In the genomic region with DNA sequence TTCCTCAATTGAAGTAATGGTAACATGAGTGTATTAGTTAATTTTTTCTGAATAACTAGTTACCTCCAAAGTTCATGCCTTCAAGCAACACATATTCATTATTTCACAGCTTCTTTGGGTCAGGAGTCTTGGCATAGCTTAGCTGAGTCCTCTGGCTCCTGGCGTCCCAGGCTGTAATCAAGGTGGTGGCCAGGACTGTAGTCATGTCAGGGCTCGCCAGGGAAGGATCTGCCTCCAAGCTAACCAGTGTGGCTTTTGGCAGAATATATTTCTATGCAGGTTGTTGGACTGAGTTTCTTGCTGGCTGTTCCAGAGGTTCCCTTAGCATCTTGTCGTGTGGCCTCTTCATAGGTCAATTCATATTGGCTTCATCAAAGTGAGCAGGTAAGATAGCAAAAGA, we compare ENCODE assay signal across 17 cellular contexts. TPM values are rescaled to one million over a fixed set of nuclear protein-coding genes. Genes with fewer than 3 reads are reported as not detected.
DNase-seq lines count a peak whose midpoint lies in the region; ATAC-seq and TF ChIP-seq lines count a peak whose summit lies in the region.
"Had no signal": no experiment of that assay in that cellular context is flagged by ENCODE, and none has a peak within 500 bp of the region (broad histone marks: within the 10 kb centered on the region; RNA-seq: fewer than 3 reads in every experiment).

No MANE protein-coding gene starts in this region.

- no peaks in the 10 kb centered on the region for H3K36me3 Mint-ChIP-seq in MCF 10A (ENCODE audit: insufficient read depth, unreplicated experiment)
- H3K36me3 Mint-ChIP-seq in stimulated activated naive B cell treated with anti-CD40 and anti-IgM and Interleukin-4, amounts not matched to agents 10 μg/mL and 1 μg/mL and 100 μg/mL, for 72 hours = peaks cover 6 to 10% of the 10 kb centered on the region in 2 donors
- H3K36me3 Mint-ChIP-seq: CD4-positive, CD25-positive, alpha-beta regulatory T cell; CD8-positive, alpha-beta memory T cell had no signal

- H3K27me3 Mint-ChIP-seq in MCF 10A (ENCODE audit: insufficient read depth, unreplicated experiment) = no peaks in the 10 kb centered on the region
- no peaks in the 10 kb centered on the region for H3K27me3 Mint-ChIP-seq in stimulated activated naive B cell treated with anti-CD40 and anti-IgM and Interleukin-4, amounts not matched to agents 10 μg/mL and 1 μg/mL and 100 μg/mL, for 72 hours
- H3K27me3 Mint-ChIP-seq: CD8-positive, alpha-beta memory T cell had no signal

- ATAC-seq in foreskin keratinocyte = peak; percentile 53
- no peak for ATAC-seq in stimulated activated naive B cell treated with anti-CD40 and anti-IgM and Interleukin-4, amounts not matched to agents 10 μg/mL and 1 μg/mL and 100 μg/mL, for 72 hours (replicated peaks)
- ATAC-seq in HG03135 (IDR thresholded peaks at IDR 0.05; ENCODE audit: unreplicated experiment) = no peak
- no peak for ATAC-seq in omental fat pad (ENCODE audit: low FRiP score)
- ATAC-seq: HCT116 had no signal

- BruUV-seq in MCF 10A (replicated peaks; lab: Mats Ljungman, UMichigan) = no TSS peak

- TF ChIP-seq CTCF in MCF 10A (IDR thresholded peaks at IDR 0.05; ENCODE audit: unreplicated experiment) = no peak
- no peak for TF ChIP-seq CTCF in epithelial cell of esophagus (IDR thresholded peaks at IDR 0.05; ENCODE audit: insufficient read depth, low read depth, low read length, missing control alignments)
- no peak for TF ChIP-seq CTCF in foreskin keratinocyte (conservative IDR thresholded peaks at IDR 0.05)
- TF ChIP-seq CTCF in omental fat pad (IDR thresholded peaks at IDR 0.05) = no peak

- POLR2A ChIA-PET in MCF 10A (lab: Yijun Ruan, JAX) = no interaction called here

- DNase-seq in MCF 10A (ENCODE audit: unreplicated experiment) (peak; percentile 40), epithelial cell of esophagus (ENCODE audit: low read depth) (peak; percentile 68), foreskin keratinocyte (no peak), kidney glomerular epithelial cell (lab: John Stamatoyannopoulos, UW) (no peak), omental fat pad (ENCODE audit: low spot score) (no peak)
- DNase-seq in stimulated activated naive B cell treated with anti-CD40 and anti-IgM and Interleukin-4, amounts not matched to agents 10 μg/mL and 1 μg/mL and 100 μg/mL, for 72 hours = no peak
- DNase-seq: 8988T; C1 segment of cervical spinal cord; CD4-positive, CD25-positive, alpha-beta regulatory T cell; CD8-positive, alpha-beta memory T cell; COR-L47; GOT3; H7; HFFc6 had no signal

- no peak overlapping the region for H3K27ac Mint-ChIP-seq in MCF 10A (ENCODE audit: low read depth, unreplicated experiment)
- peak overlapping the region; percentile 42 for H3K27ac Mint-ChIP-seq in stimulated activated naive B cell treated with anti-CD40 and anti-IgM and Interleukin-4, amounts not matched to agents 10 μg/mL and 1 μg/mL and 100 μg/mL, for 72 hours
- H3K27ac Mint-ChIP-seq: CD4-positive, CD25-positive, alpha-beta regulatory T cell; CD8-positive, alpha-beta memory T cell; HFFc6 had no signal

- no peak overlapping the region for H3K27ac ChIP-seq in foreskin keratinocyte

- no peak overlapping the region for H3K4me3 ChIP-seq in epithelial cell of esophagus (ENCODE audit: low read length)

- CTCF ChIA-PET in MCF 10A (lab: Yijun Ruan, JAX) = interaction anchor here (0.6 to 1.4 kb wide), 5 partner anchors 9 to 857 kb away, joined by 3 to 6 read pairs (median 4); partner anchors contain the start of gene HS3ST1

- peaks cover 8% of the 10 kb centered on the region for H3K4me1 ChIP-seq in foreskin keratinocyte

- H3K9me3 Mint-ChIP-seq in MCF 10A (ENCODE audit: unreplicated experiment) = no peaks in the 10 kb centered on the region
- H3K9me3 Mint-ChIP-seq in stimulated activated naive B cell treated with anti-CD40 and anti-IgM and Interleukin-4, amounts not matched to agents 10 μg/mL and 1 μg/mL and 100 μg/mL, for 72 hours = no peaks in the 10 kb centered on the region
- H3K9me3 Mint-ChIP-seq: CD8-positive, alpha-beta memory T cell had no signal

- no peaks in the 10 kb centered on the region for H3K27me3 ChIP-seq in foreskin keratinocyte

- intact Hi-C loops in MCF 10A (cut with micrococcal nuclease) = no loop called here

- H3K4me3 Mint-ChIP-seq in MCF 10A (ENCODE audit: unreplicated experiment) = no peak overlapping the region
- no peak overlapping the region for H3K4me3 Mint-ChIP-seq in stimulated activated naive B cell treated with anti-CD40 and anti-IgM and Interleukin-4, amounts not matched to agents 10 μg/mL and 1 μg/mL and 100 μg/mL, for 72 hours
- H3K4me3 Mint-ChIP-seq: CD4-positive, CD25-positive, alpha-beta regulatory T cell; CD8-positive, alpha-beta memory T cell; HFFc6 had no signal

- H3K4me1 Mint-ChIP-seq in MCF 10A (ENCODE audit: insufficient read depth, unreplicated experiment) = no peaks in the 10 kb centered on the region
- peaks cover 38 to 68% of the 10 kb centered on the region in 2 donors for H3K4me1 Mint-ChIP-seq in stimulated activated naive B cell treated with anti-CD40 and anti-IgM and Interleukin-4, amounts not matched to agents 10 μg/mL and 1 μg/mL and 100 μg/mL, for 72 hours
- H3K4me1 Mint-ChIP-seq: CD8-positive, alpha-beta memory T cell had no signal

RNA-seq across cellular contexts. Expression of gene HS3ST1, which starts 10.0 kb away (rescaled TPM):
- total RNA-seq in MCF 10A (2022) (0.21 and 0.25 TPM in 2 replicates), foreskin keratinocyte (7.1 and 8.5 TPM in 2 replicates), omental fat pad (10 to 100 TPM in 1 of 4 donors, 1 to 10 TPM in 3; 1.1 to 16.3 (median 3.6) TPM)
- polyA plus RNA-seq in foreskin keratinocyte = 5.1 and 5.8 TPM in 2 replicates
- total RNA-seq: A673; CD4-positive, CD25-positive, alpha-beta regulatory T cell; HFFc6 had no signal
- polyA plus RNA-seq: CD8-positive, alpha-beta memory T cell had no signal

Comparison
In these comparisons a context has a peak if more than half of its experiments do, and no peak if none do; other contexts are left out.
1. DNase-seq: peak in MCF 10A (single experiment) and epithelial cell of esophagus (single experiment); none in foreskin keratinocyte (0 of 2), stimulated activated naive B cell treated with anti-CD40 and anti-IgM and Interleukin-4, amounts not matched to agents 10 μg/mL and 1 μg/mL and 100 μg/mL, for 72 hours (single experiment), kidney glomerular epithelial cell (single experiment) and omental fat pad (single experiment).